In the genomic region with DNA sequence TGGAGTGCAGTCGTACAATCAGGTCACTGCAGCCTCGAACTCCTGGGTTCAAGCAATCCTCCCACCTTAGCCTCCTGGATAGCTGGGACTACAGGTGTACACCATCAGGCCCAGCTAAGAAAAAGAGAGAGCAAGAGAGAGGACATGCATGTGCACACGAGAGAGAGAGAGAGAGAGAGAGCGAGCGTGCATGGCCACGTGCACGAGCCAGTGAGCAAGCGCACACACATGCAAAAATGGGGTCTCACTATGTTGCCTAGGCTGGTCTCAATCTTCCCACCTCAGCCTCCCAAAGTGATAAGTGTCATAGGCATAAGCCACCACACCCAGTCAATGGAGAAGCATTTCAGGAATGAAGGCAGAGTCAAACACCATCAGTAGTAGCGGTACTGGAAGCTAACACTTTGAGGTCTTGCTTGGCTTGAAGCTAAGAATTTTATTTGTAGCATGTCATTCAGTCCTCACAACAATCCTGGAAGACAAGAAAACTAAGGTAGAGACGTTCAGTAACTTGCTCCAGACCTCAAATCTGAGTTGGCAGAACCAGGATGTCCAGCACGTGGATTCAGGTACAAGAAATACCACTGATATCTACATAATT, we compare ENCODE assay signal across 13 cellular contexts. TPM values are rescaled to one million over a fixed set of nuclear protein-coding genes. Genes with fewer than 3 reads are reported as not detected.
DNase-seq lines count a peak whose midpoint lies in the region; ATAC-seq and TF ChIP-seq lines count a peak whose summit lies in the region.
"Had no signal": no experiment of that assay in that cellular context is flagged by ENCODE, and none has a peak within 500 bp of the region (broad histone marks: within the 10 kb centered on the region; RNA-seq: fewer than 3 reads in every experiment).

No MANE protein-coding gene starts in this region.

- H3K27me3 Mint-ChIP-seq in CD8-positive, alpha-beta T cell (ENCODE audit: low read depth), result no peaks in the 10 kb centered on the region
- H3K27me3 Mint-ChIP-seq in T-cell, result no peaks in the 10 kb centered on the region
- no peaks in the 10 kb centered on the region for H3K27me3 Mint-ChIP-seq in central memory CD8-positive, alpha-beta T cell
- no peaks in the 10 kb centered on the region for H3K27me3 Mint-ChIP-seq in osteocyte (ENCODE audit: unreplicated experiment)
- peaks cover 2% of the 10 kb centered on the region for H3K27me3 Mint-ChIP-seq in nephron progenitor cell (ENCODE audit: low read depth, poor library complexity)

- CTCF ChIA-PET in CD8-positive, alpha-beta T cell (lab: Charles Lee), result no interaction called here
- CTCF ChIA-PET in T-cell (lab: Charles Lee), result interaction anchor here in 1 of 2 donors (0.6 kb wide), 1 partner anchor 31 kb away, joined by 4 read pairs; no protein-coding TSS in a partner anchor

- ATAC-seq in CD8-positive, alpha-beta T cell, result no peak
- no peak for ATAC-seq in T-cell (replicated peaks in 1 of 4)
- ATAC-seq in central memory CD8-positive, alpha-beta T cell (replicated peaks; ENCODE audit: extremely low read depth, poor library complexity, severe bottlenecking), result no peak

- H3K36me3 Mint-ChIP-seq in CD8-positive, alpha-beta T cell, result peaks cover 69% of the 10 kb centered on the region
- H3K36me3 Mint-ChIP-seq in T-cell (peaks cover 29% of the 10 kb centered on the region), osteocyte (ENCODE audit: unreplicated experiment) (peaks cover 6% of the 10 kb centered on the region), nephron progenitor cell (ENCODE audit: low read depth) (peaks cover 93% of the 10 kb centered on the region)
- H3K36me3 Mint-ChIP-seq in central memory CD8-positive, alpha-beta T cell (ENCODE audit: insufficient read depth), result peaks cover 54% of the 10 kb centered on the region

- no peak for DNase-seq in CD8-positive, alpha-beta T cell
- DNase-seq in T-cell, result no peak
- DNase-seq in central memory CD8-positive, alpha-beta T cell (ENCODE audit: low spot score in 2 of 2), result no peak
- no peak for DNase-seq in osteocyte (ENCODE audit: extremely low spot score, unreplicated experiment)
- DNase-seq in hypothalamus (lab: John Stamatoyannopoulos, UW), result no peak
- DNase-seq in D341Med (ENCODE audit: low spot score), result no peak
- DNase-seq in nephron progenitor cell, result no peak
- DNase-seq in NCI-H146 treated with DMSO at 0.1 percent for 48 hours (lab: John Stamatoyannopoulos, UW; ENCODE audit: unreplicated experiment), result no peak
- DNase-seq: KG1; NCI-H146; NCI-H526 treated with DMSO at 0.1 percent for 48 hours; stimulated activated CD4-positive, alpha-beta T cell treated with anti-CD3 and anti-CD28 coated beads, Interleukin-2, amount 100 ng/mL, for 24 hours had no signal

- no peaks in the 10 kb centered on the region for H3K27me3 ChIP-seq in CD8-positive, alpha-beta T cell (ENCODE audit: insufficient read depth, low read length)
- H3K27me3 ChIP-seq: BLaER1 treated with 17β-estradiol and CSF1 and Interleukin-3, amounts not matched to agents 10 nM and 100 nM had no signal

- no peak overlapping the region for H3K27ac ChIP-seq in CD8-positive, alpha-beta T cell (ENCODE audit: low read depth, low read length)
- H3K27ac ChIP-seq: BLaER1 treated with 17β-estradiol and CSF1 and Interleukin-3, amounts not matched to agents 10 nM and 100 nM had no signal

- H3K9me3 ChIP-seq in CD8-positive, alpha-beta T cell (ENCODE audit: low read length), result no peaks in the 10 kb centered on the region

- peaks cover 72% of the 10 kb centered on the region for H3K4me1 ChIP-seq in CD8-positive, alpha-beta T cell (ENCODE audit: insufficient read depth, low read length)

- TF ChIP-seq CTCF in CD8-positive, alpha-beta T cell (IDR thresholded peaks at IDR 0.05), result no peak
- TF ChIP-seq CTCF in osteocyte (IDR thresholded peaks at IDR 0.05), result no peak
- TF ChIP-seq CTCF in nephron progenitor cell (IDR thresholded peaks at IDR 0.05), result no peak

- H3K4me3 Mint-ChIP-seq in CD8-positive, alpha-beta T cell, result no peak overlapping the region
- H3K4me3 Mint-ChIP-seq in T-cell, result peak overlapping the region in 2 of 3 donors; percentile 39 to 64
- peak overlapping the region; percentile 68 for H3K4me3 Mint-ChIP-seq in central memory CD8-positive, alpha-beta T cell
- H3K4me3 Mint-ChIP-seq in osteocyte (ENCODE audit: unreplicated experiment), result no peak overlapping the region
- H3K4me3 Mint-ChIP-seq in nephron progenitor cell, result no peak overlapping the region

- H3K4me1 Mint-ChIP-seq in CD8-positive, alpha-beta T cell (ENCODE audit: low read depth), result peaks cover 82% of the 10 kb centered on the region
- H3K4me1 Mint-ChIP-seq in T-cell (peaks cover 80 to 90% (median 87%) of the 10 kb centered on the region in 3 donors), osteocyte (ENCODE audit: unreplicated experiment) (peaks cover 47% of the 10 kb centered on the region), nephron progenitor cell (peaks cover 25% of the 10 kb centered on the region)
- peaks cover 79% of the 10 kb centered on the region for H3K4me1 Mint-ChIP-seq in central memory CD8-positive, alpha-beta T cell

- POLR2A ChIA-PET in CD8-positive, alpha-beta T cell (lab: Charles Lee), result no interaction called here
- POLR2A ChIA-PET in T-cell (lab: Charles Lee), result interaction anchor here in 1 of 2 donors (0.7 kb wide), 1 partner anchor 46 kb away, joined by 7 read pairs; no protein-coding TSS in a partner anchor

- no peak overlapping the region for H3K4me3 ChIP-seq in CD8-positive, alpha-beta T cell (ENCODE audit: low read depth, low read length)
- H3K4me3 ChIP-seq: BLaER1 treated with 17β-estradiol and CSF1 and Interleukin-3, amounts not matched to agents 10 nM and 100 nM had no signal

- H3K36me3 ChIP-seq in CD8-positive, alpha-beta T cell (ENCODE audit: insufficient read depth, low read length), result peaks cover 8% of the 10 kb centered on the region

- no peaks in the 10 kb centered on the region for H3K9me3 Mint-ChIP-seq in CD8-positive, alpha-beta T cell
- H3K9me3 Mint-ChIP-seq in T-cell (no peaks in the 10 kb centered on the region), osteocyte (ENCODE audit: unreplicated experiment) (no peaks in the 10 kb centered on the region), nephron progenitor cell (peaks cover 63% of the 10 kb centered on the region)
- H3K9me3 Mint-ChIP-seq in central memory CD8-positive, alpha-beta T cell, result no peaks in the 10 kb centered on the region

- intact Hi-C loops in CD8-positive, alpha-beta T cell (cut with DNase I, micrococcal nuclease), result loop anchor here in 1 of 2 experiments (10.0 kb wide), 1 partner anchor 62 kb away; no protein-coding TSS in a partner anchor

- peak overlapping the region; percentile 19 for H3K27ac Mint-ChIP-seq in CD8-positive, alpha-beta T cell
- H3K27ac Mint-ChIP-seq in T-cell, result peak overlapping the region; percentile 1 to 69
- H3K27ac Mint-ChIP-seq in central memory CD8-positive, alpha-beta T cell (ENCODE audit: low read depth), result peak overlapping the region; percentile 82
- peak overlapping the region; percentile 44 for H3K27ac Mint-ChIP-seq in osteocyte (ENCODE audit: unreplicated experiment)
- no peak overlapping the region for H3K27ac Mint-ChIP-seq in nephron progenitor cell

RNA-seq across cellular contexts. Expression of a gene that starts 14.5 kb away (rescaled TPM):
- 100 to 1,000 TPM; 145 to 147 TPM for total RNA-seq in CD8-positive, alpha-beta T cell
- 100 to 1,000 TPM; 208 to 295 (median 261) TPM for total RNA-seq in T-cell
- total RNA-seq in osteocyte, result 394 and 407 TPM in 2 replicates

RNA-seq across cellular contexts. Expression of a gene that starts 38.6 kb away (rescaled TPM):
- total RNA-seq in CD8-positive, alpha-beta T cell, result 1 to 10 TPM; 1.0 to 1.2 TPM
- total RNA-seq in T-cell, result 1 to 10 TPM in 3 of 5 donors, under 1 TPM in 2; 0.82 to 1.3 (median 1.1) TPM
- 2.5 and 2.7 TPM in 2 replicates for total RNA-seq in osteocyte

RNA-seq across cellular contexts. Expression of a gene that starts 42.6 kb away (rescaled TPM):
- 1 to 10 TPM; 1.9 to 2.2 TPM for total RNA-seq in CD8-positive, alpha-beta T cell
- under 1 TPM in 3 of 5 donors, not detected in 2; 0.28 to 0.93 (median 0.69) TPM for total RNA-seq in T-cell
- total RNA-seq in osteocyte, result 1.5 TPM in 1 of 2 replicates, not detected in the other

Comparison
In these comparisons a context has a peak if more than half of its experiments do, and no peak if none do; other contexts are left out.
1. H3K4me3 Mint-ChIP-seq: peak in T-cell (2 of 3) and central memory CD8-positive, alpha-beta T cell (single experiment); none in CD8-positive, alpha-beta T cell (single experiment), osteocyte (single experiment) and nephron progenitor cell (single experiment).